Comparison of ENCODE assay signal across 1 cellular context in genomic region chr2:206085742-206086445, GRCh38.
TF ChIP-seq lines count a peak whose summit lies in the region.

TSS of gene INO80D (minus strand) at chr2:206086174. CDS start at chr2:206063016, 23,158 bp downstream.

TF ChIP-seq in WTC11, 78 proteins besides CTCF, POLR2A, EP300 and RAD21 (continued from another document):
- TF ChIP-seq STAT6 (CRISPR knock-in tag; conservative IDR thresholded peaks at IDR 0.05; ENCODE audit: low read depth) (no peak), CREB1 (CRISPR knock-in tag; IDR thresholded peaks at IDR 0.05) (no peak), CREM (CRISPR knock-in tag; IDR thresholded peaks at IDR 0.05) (no peak), SMAD4 (CRISPR knock-in tag; IDR thresholded peaks at IDR 0.05) (no peak), FOXP4 (CRISPR knock-in tag; IDR thresholded peaks at IDR 0.05) (peak; percentile 19; the same call in 1 of the 2 replicates), IRF1 (CRISPR knock-in tag; IDR thresholded peaks at IDR 0.05) (0 out of 2 replicates have a peak, but pooled peaks have one; percentile 29), MYBL2 (CRISPR knock-in tag; IDR thresholded peaks at IDR 0.05) (no peak), ZSCAN18 (CRISPR knock-in tag; IDR thresholded peaks at IDR 0.05) (no peak), HMGXB4 (CRISPR knock-in tag; IDR thresholded peaks at IDR 0.05) (peak; percentile 79; the same call in 1 of the 2 replicates), ARID4B (CRISPR knock-in tag; IDR thresholded peaks at IDR 0.05; ENCODE audit: borderline replicate concordance) (0 out of 2 replicates have a peak, but pooled peaks have one; percentile 13), ATF3 (CRISPR knock-in tag; conservative IDR thresholded peaks at IDR 0.05) (no peak), SMAD3 (CRISPR knock-in tag; IDR thresholded peaks at IDR 0.05; ENCODE audit: borderline replicate concordance) (no peak), AFF4 (CRISPR knock-in tag; IDR thresholded peaks at IDR 0.05; ENCODE audit: borderline replicate concordance) (no peak), ZNF219 (CRISPR knock-in tag; IDR thresholded peaks at IDR 0.05; ENCODE audit: borderline replicate concordance) (peak; percentile 52; the same call in 1 of the 2 replicates), JAZF1 (CRISPR knock-in tag; IDR thresholded peaks at IDR 0.05) (no peak), AR (CRISPR knock-in tag; IDR thresholded peaks at IDR 0.05) (no peak), GABPB1 (CRISPR knock-in tag; IDR thresholded peaks at IDR 0.05) (no peak), JUN (CRISPR knock-in tag; IDR thresholded peaks at IDR 0.05) (0 out of 2 replicates have a peak, but pooled peaks have one; percentile 71)
